Comparison of ENCODE assay signal across 17 cellular contexts in genomic region chr12:86331012-86331411, GRCh38.
A peak's percentile ranks its signal among the peaks of the same experiment; 100 is the strongest.
DNase-seq lines count a peak whose midpoint lies in the region; ATAC-seq and TF ChIP-seq lines count a peak whose summit lies in the region.
"Had no signal": no experiment of that assay in that cellular context is flagged by ENCODE, and none has a peak within 500 bp of the region (broad histone marks: within the 10 kb centered on the region; RNA-seq: fewer than 3 reads in every experiment).

No MANE protein-coding gene starts in this region.

- H3K9ac ChIP-seq in SK-N-MC (ENCODE audit: insufficient read length): no peak overlapping the region

- H3K4me3 ChIP-seq in SK-N-MC (peak overlapping the region; percentile 35), left lung (no peak overlapping the region)
- H3K4me3 ChIP-seq: GM12878, SJCRH30 had no signal

- H3K4me1 ChIP-seq in left lung: no peaks in the 10 kb centered on the region
- H3K4me1 ChIP-seq: SJCRH30 had no signal

- H3K27me3 Mint-ChIP-seq in nephron (ENCODE audit: low read depth): no peaks in the 10 kb centered on the region

- ATAC-seq in HG03520 (IDR thresholded peaks at IDR 0.05; ENCODE audit: unreplicated experiment) (no peak), left lung (no peak)
- ATAC-seq: CD8-positive, alpha-beta T cell; GM12878 had no signal

- H3K27ac ChIP-seq in SK-N-MC: peak overlapping the region; percentile 78
- no peak overlapping the region for H3K27ac ChIP-seq in left lung
- H3K27ac ChIP-seq: RWPE1, SJCRH30 had no signal

- no peak overlapping the region for H3K4me3 Mint-ChIP-seq in nephron
- H3K4me3 Mint-ChIP-seq: CD8-positive, alpha-beta T cell had no signal

- peak overlapping the region; percentile 27 to 74 (median 74) for H3K27ac Mint-ChIP-seq in nephron
- H3K27ac Mint-ChIP-seq: CD8-positive, alpha-beta T cell had no signal

- TF ChIP-seq CTCF in nephron (IDR thresholded peaks at IDR 0.05; ENCODE audit: unreplicated experiment in 3 of 3) (no peak), left lung (IDR thresholded peaks at IDR 0.05) (no peak)

- H3K27me3 ChIP-seq in left lung: no peaks in the 10 kb centered on the region
- H3K27me3 ChIP-seq: SJCRH30 had no signal

- intact Hi-C loops in left lung (cut with DNase I): no loop called here

- H3K36me3 Mint-ChIP-seq in nephron (ENCODE audit: low read depth): no peaks in the 10 kb centered on the region
- H3K36me3 Mint-ChIP-seq: CD8-positive, alpha-beta T cell had no signal

- no peaks in the 10 kb centered on the region for H3K9me3 Mint-ChIP-seq in nephron

- in situ Hi-C loops in Caki2 (cut with HindIII; ENCODE audit: low pct_unique_long_range_greater_than_20kb, low sequenced_read_pairs): no loop called here

- H3K9me3 ChIP-seq in SK-N-MC (ENCODE audit: low read depth, low read length) (no peaks in the 10 kb centered on the region), left lung (no peaks in the 10 kb centered on the region)
- H3K9me3 ChIP-seq: SJCRH30 had no signal

- H3K4me1 Mint-ChIP-seq in nephron: peaks cover 21% of the 10 kb centered on the region

- DNase-seq in Caki2 (ENCODE audit: low read depth) (peak; percentile 16), NCI-H1105 treated with DMSO at 0.1 percent for 48 hours (lab: John Stamatoyannopoulos, UW) (peak; percentile 40), SK-N-MC (ENCODE audit: low read depth, low spot score) (peak; percentile 40), NCI-H187 treated with DMSO at 0.1 percent for 48 hours (lab: John Stamatoyannopoulos, UW) (no peak), left lung (no peak)
- DNase-seq in activated CD4-positive, CD25-positive, alpha-beta regulatory T cell treated with anti-CD3 and anti-CD28 coated beads, Interleukin-2, amount 50 U/mL, for 72 hours: no peak
- DNase-seq: CD8-positive, alpha-beta T cell; H7; NCI-H1694; NCI-H510A; NK-92 treated with Interleukin-12 subunit alpha and Interleukin-12 subunit beta, amount 100 ng/mL, for 24 hours; OCI-M1 had no signal

- H3K36me3 ChIP-seq in SK-N-MC (ENCODE audit: insufficient read depth, low read length) (no peaks in the 10 kb centered on the region), left lung (no peaks in the 10 kb centered on the region)
- H3K36me3 ChIP-seq: SJCRH30 had no signal

Comparison
In these comparisons a context has a peak if more than half of its experiments do, and no peak if none do; other contexts are left out.
1. DNase-seq: peak in Caki2 (single experiment), NCI-H1105 treated with DMSO at 0.1 percent for 48 hours (single experiment) and SK-N-MC (single experiment); none in NCI-H187 treated with DMSO at 0.1 percent for 48 hours (single experiment), left lung (0 of 2) and activated CD4-positive, CD25-positive, alpha-beta regulatory T cell treated with anti-CD3 and anti-CD28 coated beads, Interleukin-2, amount 50 U/mL, for 72 hours (single experiment).